ENCODE assay signal across 8 cellular contexts in the genomic region with DNA sequence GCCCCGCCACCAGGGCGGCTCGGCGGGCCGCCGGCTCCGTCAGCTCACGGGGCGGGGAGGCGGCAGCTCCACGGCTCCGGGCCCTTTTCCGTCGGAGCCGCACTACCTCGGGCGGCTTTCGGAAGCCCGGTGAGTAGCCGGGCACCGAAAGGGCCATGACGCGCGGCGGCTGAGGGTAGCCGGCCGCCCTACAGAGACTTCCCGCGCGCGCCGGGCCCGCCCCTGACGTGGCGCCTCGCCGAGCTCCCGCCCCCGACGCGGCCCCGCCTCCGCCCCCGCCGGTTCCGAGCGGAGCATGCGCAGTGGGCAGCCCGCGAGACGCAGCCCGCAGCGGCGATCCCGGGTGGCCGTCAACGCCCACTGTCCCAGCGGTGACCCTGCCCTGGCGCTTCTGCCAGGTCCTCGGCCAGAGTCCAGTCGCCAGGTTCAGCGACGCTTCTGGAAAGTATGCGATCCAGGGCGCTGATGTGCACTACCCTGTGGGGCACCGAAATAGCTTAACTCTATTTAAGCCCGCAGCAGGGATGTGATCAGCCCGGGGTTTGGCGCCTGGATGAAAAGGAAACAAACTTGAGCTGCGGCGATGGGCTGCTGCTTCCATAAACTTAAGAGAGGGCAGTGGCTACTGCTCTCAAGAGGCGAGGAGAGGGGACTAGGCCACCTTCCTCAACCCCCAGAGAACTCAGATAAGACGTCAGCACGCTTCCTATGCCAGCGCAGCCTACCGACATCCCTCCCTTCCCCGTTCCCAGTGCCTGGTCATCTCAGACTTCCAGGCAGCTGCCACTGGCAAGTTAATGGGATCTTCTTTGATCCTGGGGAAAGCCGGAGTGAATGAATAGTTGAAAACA. TPM values are rescaled to one million over a fixed set of nuclear protein-coding genes. Genes with fewer than 3 reads are reported as not detected.
A peak's percentile ranks its signal among the peaks of the same experiment; 100 is the strongest.
DNase-seq lines count a peak whose midpoint lies in the region; ATAC-seq, FAIRE-seq and TF ChIP-seq lines count a peak whose summit lies in the region.

A gene with protein sequence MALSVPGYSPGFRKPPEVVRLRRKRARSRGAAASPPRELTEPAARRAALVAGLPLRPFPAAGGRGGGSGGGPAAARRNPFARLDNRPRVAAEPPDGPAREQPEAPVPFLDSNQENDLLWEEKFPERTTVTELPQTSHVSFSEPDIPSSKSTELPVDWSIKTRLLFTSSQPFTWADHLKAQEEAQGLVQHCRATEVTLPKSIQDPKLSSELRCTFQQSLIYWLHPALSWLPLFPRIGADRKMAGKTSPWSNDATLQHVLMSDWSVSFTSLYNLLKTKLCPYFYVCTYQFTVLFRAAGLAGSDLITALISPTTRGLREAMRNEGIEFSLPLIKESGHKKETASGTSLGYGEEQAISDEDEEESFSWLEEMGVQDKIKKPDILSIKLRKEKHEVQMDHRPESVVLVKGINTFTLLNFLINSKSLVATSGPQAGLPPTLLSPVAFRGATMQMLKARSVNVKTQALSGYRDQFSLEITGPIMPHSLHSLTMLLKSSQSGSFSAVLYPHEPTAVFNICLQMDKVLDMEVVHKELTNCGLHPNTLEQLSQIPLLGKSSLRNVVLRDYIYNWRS (minus strand): TSS at position 200 of the 851 bp plus-strand sequence. CDS start 43 bp downstream, at position 157.

- intact Hi-C loops in Calu3 (cut with micrococcal nuclease; ENCODE audit: unreplicated experiment) = no loop called here

- H3K27ac ChIP-seq in mesodermal cell (ENCODE audit: low read depth, low read length, severe bottlenecking) = peak within 1 kb of the TSS; percentile 97

- peak within 1 kb of the TSS; percentile 88 for H3K4me3 ChIP-seq in NT2/D1 (ENCODE audit: insufficient read length, low read depth)
- H3K4me3 ChIP-seq in mesodermal cell (ENCODE audit: extremely low read depth, insufficient read depth, low read length, poor library complexity, severe bottlenecking) = peak within 1 kb of the TSS; percentile 65

- BruUV-seq in Calu3 (replicated peaks; lab: Mats Ljungman, UMichigan) = no TSS peak

- CTCF ChIA-PET in Calu3 (lab: Charles Lee) = interaction anchor here (1.2 to 1.3 kb wide), 2 partner anchors 17 to 96 kb away, joined by 3 to 6 read pairs; no protein-coding TSS in a partner anchor

- peak within 1 kb of the TSS; percentile 72 for H3K27ac Mint-ChIP-seq in Calu3 (ENCODE audit: unreplicated experiment)

- H3K9me3 Mint-ChIP-seq in Calu3 (ENCODE audit: low read depth, unreplicated experiment) = no peaks in the 10 kb centered on the region

- no peaks in the 10 kb centered on the region for H3K4me1 Mint-ChIP-seq in Calu3 (ENCODE audit: low read depth, unreplicated experiment)

- 0 to 1% methylated on average over 61 to 66 of the region's 78 CpGs for WGBS in mesodermal cell (ENCODE audit: insufficient coverage in 2 of 2), 2 experiments

- H3K27me3 Mint-ChIP-seq in Calu3 (ENCODE audit: unreplicated experiment) = no peaks in the 10 kb centered on the region

- in situ Hi-C loops in endometrial microvascular endothelial cells (cut with HindIII; ENCODE audit: inconsistent ontology term, low pct_unique_long_range_greater_than_20kb, low sequenced_read_pairs) = no loop called here

- H3K4me1 ChIP-seq in NT2/D1 (ENCODE audit: insufficient read depth, insufficient read length) = no peaks in the 10 kb centered on the region
- H3K4me1 ChIP-seq in mesodermal cell (ENCODE audit: control insufficient read depth, insufficient read depth, low read length, poor library complexity, severe bottlenecking) = peaks cover 6% of the 10 kb centered on the region

- DNase-seq in Calu3 = peak; percentile 91
- peak; percentile 95 for DNase-seq in HTR-8/SVneo (ENCODE audit: insufficient read length, low spot score)
- DNase-seq in NT2/D1 (ENCODE audit: low read depth, low spot score) = peak; percentile 76
- peak; percentile 55 for DNase-seq in activated CD8-positive, alpha-beta memory T cell treated with anti-CD3 and anti-CD28 coated beads, Interleukin-2, amount 50 U/mL, for 24 hours (ENCODE audit: extremely low read depth)
- DNase-seq in stimulated activated CD8-positive, alpha-beta memory T cell treated with anti-CD3 and anti-CD28 coated beads, Interleukin-15, amount 100 ng/mL, for 4 hours (ENCODE audit: low read depth in 2 of 2) = peak; percentile 66 to 78

- H3K9ac ChIP-seq in NT2/D1 (ENCODE audit: insufficient read length, low read depth) = peak within 1 kb of the TSS; percentile 98

- H3K27me3 ChIP-seq in NT2/D1 (ENCODE audit: insufficient read depth, insufficient read length) = no peaks in the 10 kb centered on the region

- H3K36me3 ChIP-seq in NT2/D1 (ENCODE audit: insufficient read depth, insufficient read length, low read length) (peaks cover 36% of the 10 kb centered on the region), mesodermal cell (ENCODE audit: control insufficient read depth, insufficient read depth, low read length) (peaks cover 40% of the 10 kb centered on the region)

- ATAC-seq in GM21367 (IDR thresholded peaks at IDR 0.05; ENCODE audit: unreplicated experiment) = peak; percentile 80

- FAIRE-seq in HTR-8/SVneo (lab: Jason Lieb, UNC) = peak; percentile 97

- H3K4me3 Mint-ChIP-seq in Calu3 (ENCODE audit: low read depth, unreplicated experiment) = peak within 1 kb of the TSS; percentile 85

- H3K36me3 Mint-ChIP-seq in Calu3 (ENCODE audit: insufficient read depth, unreplicated experiment) = peaks cover 17% of the 10 kb centered on the region

- TF ChIP-seq CTCF in Calu3 (IDR thresholded peaks at IDR 0.05; ENCODE audit: unreplicated experiment) = no peak

- H3K9me3 ChIP-seq in NT2/D1 (ENCODE audit: insufficient read depth, low read length) (no peaks in the 10 kb centered on the region), mesodermal cell (ENCODE audit: control insufficient read depth, low read length) (no peaks in the 10 kb centered on the region)

RNA-seq across cellular contexts. Expression of the gene that starts here (rescaled TPM):
- total RNA-seq in Calu3 (2022) (13.8 and 18.2 TPM in 2 replicates), endometrial microvascular endothelial cells (ENCODE audit: inconsistent ontology term) (49.7 TPM)
- 37.0 TPM for polyA plus RNA-seq in mesodermal cell (2013, experiment 1 of 2)
- polyA plus RNA-seq in mesodermal cell (2013, experiment 2 of 2) = 37.2 TPM

Comparison
In these comparisons a context has a peak if more than half of its experiments do, and no peak if none do; other contexts are left out.
1. Peak in every context shown above with its lines: DNase-seq, ATAC-seq, H3K4me3 ChIP-seq and H3K27ac ChIP-seq.